Comparison of ENCODE assay signal across 17 cellular contexts in the genomic region with DNA sequence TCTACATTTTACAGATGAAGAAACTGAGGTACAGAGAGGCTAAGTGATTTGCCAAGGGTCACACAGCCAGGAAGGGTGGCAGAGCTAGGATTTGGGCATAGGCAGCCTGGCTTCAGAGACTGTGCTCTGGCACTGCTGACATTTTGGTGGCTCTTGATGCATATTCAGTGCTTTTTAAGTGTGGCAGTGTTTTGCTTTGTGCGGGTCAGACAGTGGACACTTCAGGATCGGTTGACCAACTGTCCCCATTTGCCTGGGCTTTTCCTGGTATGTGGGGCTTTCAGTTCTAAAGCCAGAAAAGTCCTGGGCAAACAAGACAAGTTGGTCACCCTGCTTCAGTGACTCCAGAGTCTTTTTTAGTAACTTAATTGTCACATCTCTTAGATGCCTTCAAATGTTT. TPM values are rescaled to one million over a fixed set of nuclear protein-coding genes. Genes with fewer than 3 reads are reported as not detected.
A peak's percentile ranks its signal among the peaks of the same experiment; 100 is the strongest.
DNase-seq lines count a peak whose midpoint lies in the region; ATAC-seq, FAIRE-seq and TF ChIP-seq lines count a peak whose summit lies in the region.
"Had no signal": no experiment of that assay in that cellular context is flagged by ENCODE, and none has a peak within 500 bp of the region (broad histone marks: within the 10 kb centered on the region; RNA-seq: fewer than 3 reads in every experiment).

No MANE protein-coding gene starts in this region.

- TF ChIP-seq CTCF in 22Rv1 (IDR thresholded peaks at IDR 0.05): no peak
- no peak for TF ChIP-seq CTCF in GM12878 (IDR thresholded peaks at IDR 0.05 in 2 of 3, conservative IDR thresholded peaks at IDR 0.05 in 1 of 3; ENCODE audit: control insufficient read depth in 2 of 3, extremely low read depth in 1 of 3, insufficient read depth in 1 of 3, low read depth in 3 of 3, low read length in 3 of 3)

- SMC1A ChIA-PET in GM12878 (lab: Charles Lee; ENCODE audit: uncharacterized antibody, unreplicated experiment): interaction anchor here (1.1 to 2.2 kb wide), 4 partner anchors 15 to 36 kb away, joined by 3 to 9 read pairs (median 4); a partner anchor contains a TSS

- TF ChIP-seq EP300 in GM12878 (IDR thresholded peaks at IDR 0.05; ENCODE audit: borderline replicate concordance in 1 of 2, control insufficient read depth in 1 of 2, low read depth in 2 of 2, low read length in 2 of 2): no peak

- BruUV-seq in GM12878 (replicated peaks; lab: Mats Ljungman, UMichigan): no TSS peak

- TF ChIP-seq RAD21 in GM12878 (IDR thresholded peaks at IDR 0.05; ENCODE audit: insufficient read depth, low read depth, low read length): no peak

- ATAC-seq in GM12878: no peak
- ATAC-seq: A549 had no signal

- in situ Hi-C loops in GM12878 (cut with MboI): no loop called here

- H3K27ac ChIP-seq in 22Rv1 (peak overlapping the region; percentile 23; the same call in 1 of the 2 replicates), GM12878 (ENCODE audit: control insufficient read depth, insufficient read depth) (peak overlapping the region; percentile 38; the same call in 1 of the 2 replicates), small intestine (ENCODE audit: low read depth in 1 of 2, low read length in 1 of 2) (no peak overlapping the region)
- H3K27ac ChIP-seq: A549, C4-2B had no signal

- DNase-seq in GM12878 (ENCODE audit: low read depth, low spot score): no peak
- peak; percentile 10 for DNase-seq in renal cortical epithelial cell (ENCODE audit: low read depth)
- DNase-seq in D341Med (ENCODE audit: low spot score): no peak
- no peak for DNase-seq in small intestine
- DNase-seq in hepatic stellate cell (ENCODE audit: low spot score): no peak
- no peak for DNase-seq in DMS79 (lab: John Stamatoyannopoulos, UW)
- DNase-seq: BE2C; CD4-positive, alpha-beta memory T cell; GF-D8; KBM-7 had no signal

- intact Hi-C loops in GM12878 (cut with micrococcal nuclease; ENCODE audit: unreplicated experiment): no loop called here

- TF ChIP-seq POLR2A in GM12878 (IDR thresholded peaks at IDR 0.05; ENCODE audit: low read depth, low read length): no peak

- H3K4me2 ChIP-seq in GM12878 (ENCODE audit: control insufficient read depth, insufficient read depth): peak overlapping the region; percentile 59; the same call in 1 of the 2 replicates
- H3K4me2 ChIP-seq: A549 had no signal

- no peak overlapping the region for H3K9ac ChIP-seq in GM12878 (ENCODE audit: control insufficient read depth, insufficient read depth, low read length)

- H3K9me3 ChIP-seq in GM12878 (replicated peaks; ENCODE audit: control insufficient read depth, insufficient read depth, low read length) (no peaks in the 10 kb centered on the region), small intestine (ENCODE audit: control insufficient read depth, low read depth) (no peaks in the 10 kb centered on the region)
- H3K9me3 ChIP-seq: A549, BE2C, HAP-1 had no signal

- CTCF ChIA-PET in GM12878 (lab: Yijun Ruan, JAX): interaction anchor here (1.0 to 2.9 kb wide), 2 partner anchors 35 to 45 kb away, joined by 3 to 9 read pairs; a partner anchor contains a TSS

- POLR2A ChIA-PET in GM12878 (lab: Charles Lee): interaction anchor here (0.6 to 2.5 kb wide), 3 partner anchors 27 to 654 kb away, joined by 4 to 7 read pairs (median 5); a partner anchor contains a TSS

- H2AFZ ChIP-seq in GM12878 (ENCODE audit: control insufficient read depth, low read depth, low read length): no peak overlapping the region

- H3K36me3 ChIP-seq in GM12878 (ENCODE audit: control insufficient read depth in 2 of 2, insufficient read depth in 2 of 2, low read length in 1 of 2) (no peaks in the 10 kb centered on the region), small intestine (ENCODE audit: control insufficient read depth in 2 of 2, insufficient read depth in 2 of 2, low read length in 2 of 2) (no peaks in the 10 kb centered on the region)
- H3K36me3 ChIP-seq: BE2C, HAP-1 had no signal

- no peaks in the 10 kb centered on the region for H4K20me1 ChIP-seq in GM12878 (ENCODE audit: control insufficient read depth, insufficient read depth)

- FAIRE-seq in GM12878 (lab: Jason Lieb, UNC) (no peak), small intestine (lab: Jason Lieb, UNC) (no peak)
- FAIRE-seq: A549, H1, HTR-8/SVneo had no signal

- no peaks in the 10 kb centered on the region for H3K79me2 ChIP-seq in GM12878 (ENCODE audit: control insufficient read depth, insufficient read depth, low read length)

- H3K4me1 ChIP-seq in GM12878 (ENCODE audit: control insufficient read depth, insufficient read depth, low read length) (peaks cover 20% of the 10 kb centered on the region), small intestine (ENCODE audit: control insufficient read depth in 2 of 2, insufficient read depth in 1 of 2, low read depth in 1 of 2, low read length in 1 of 2) (peaks cover 0 to 5% of the 10 kb centered on the region in 2 donors)
- H3K4me1 ChIP-seq: BE2C, HAP-1 had no signal

- RAD21 ChIA-PET in GM12878 (lab: Charles Lee; ENCODE audit: unreplicated experiment): interaction anchor here (1.0 to 1.9 kb wide), 2 partner anchors 27 to 34 kb away, joined by 5 to 6 read pairs; no protein-coding TSS in a partner anchor

- WGBS in GM12878 (ENCODE audit: insufficient coverage, insufficient replicate concordance, low lambda C conversion rate, missing lambda C conversion rate): 93% methylated on average over 2 of the region's 2 CpGs
- WGBS in small intestine, 3 donors: 81 to 92% (median 88%) methylated on average over 2 of the region's 2 CpGs

- H3K4me3 ChIP-seq in GM08714 (ENCODE audit: low read length) (peak overlapping the region; percentile 6; the same call in 1 of the 2 replicates), GM12878 (no peak overlapping the region), small intestine (ENCODE audit: low read depth in 1 of 2, low read length in 2 of 2) (no peak overlapping the region)
- H3K4me3 ChIP-seq: A549, HAP-1 had no signal

- no peaks in the 10 kb centered on the region for H3K27me3 ChIP-seq in GM12878 (replicated peaks in 1 of 2; ENCODE audit: control insufficient read depth in 2 of 2, insufficient read depth in 2 of 2, low read length in 1 of 2)
- no peaks in the 10 kb centered on the region for H3K27me3 ChIP-seq in small intestine (ENCODE audit: control insufficient read depth in 2 of 2, insufficient read depth in 2 of 2, low read length in 2 of 2)
- H3K27me3 ChIP-seq: BE2C had no signal

TF ChIP-seq in GM12878, 131 proteins besides CTCF, POLR2A, EP300 and RAD21 (continues in another document):
- no peak for TF ChIP-seq BMI1 (IDR thresholded peaks at IDR 0.05; ENCODE audit: borderline replicate concordance)

RNA-seq across cellular contexts. Expression of a gene that starts 35.0 kb away (rescaled TPM):
- 6.2 and 6.7 TPM in 2 replicates for total RNA-seq in GM12878 (2013; cell fraction: nucleolus; rRNA removed)
- total RNA-seq in GM12878 (2014; rRNA removed) (1.3 and 1.5 TPM in 2 replicates), GM12878 (2014; rRNA removed; fragmentation: Illumina TruSeq; extraction: Trizol) (0.94 and 1.1 TPM in 2 replicates), GM12878 (2021) (5.6 and 7.7 TPM in 2 replicates), renal cortical epithelial cell (0.69 and 8.1 TPM in 2 replicates)
- 2.0 TPM for polyA plus RNA-seq in GM12878 (2011; ENCODE audit: low read depth)
- polyA plus RNA-seq in GM12878 (2011; rRNA removed) (1.7 and 2.8 TPM in 2 replicates), GM12878 (2014; fragmentation: Illumina TruSeq; extraction: Trizol) (3.8 and 4.0 TPM in 2 replicates), GM12878 (2014; fragmentation: Nextera tagmentation; extraction: Ambion mirVana) (under 1 TPM; 0.68 to 0.84 TPM), GM12878 (2014; rRNA removed) (2.6 and 3.7 TPM in 2 replicates), GM12878 (2016; fragmentation: Nextera tagmentation; extraction: Ambion mirVana) (1 to 10 TPM; 2.2 to 3.1 TPM), small intestine (1 to 10 TPM; 2.2 to 5.0 (median 3.1) TPM)
- polyA plus RNA-seq in GM12878 (2011; cell fraction: cytosol; rRNA removed): 2.8 and 3.7 TPM in 2 replicates
- 5.5 and 6.1 TPM in 2 replicates for polyA plus RNA-seq in GM12878 (2011; cell fraction: nucleus; rRNA removed)
- polyA plus RNA-seq in GM12878 (2012): 2.9 and 3.5 TPM in 2 replicates
- 6.4 and 6.6 TPM in 2 replicates for polyA minus RNA-seq in GM12878 (2011; rRNA and poly(A)+ RNA removed)
- polyA minus RNA-seq in GM12878 (2011; cell fraction: cytosol; rRNA and poly(A)+ RNA removed): 1.6 and 1.9 TPM in 2 replicates
- polyA minus RNA-seq in GM12878 (2011; cell fraction: nucleus; rRNA and poly(A)+ RNA removed): 2.3 and 4.0 TPM in 2 replicates

RNA-seq across cellular contexts. Expression of a gene that starts 36.3 kb away (rescaled TPM):
- total RNA-seq in GM12878 (2013; cell fraction: nucleolus; rRNA removed): 29.4 and 37.3 TPM in 2 replicates
- total RNA-seq in GM12878 (2014; rRNA removed): 74.7 and 78.7 TPM in 2 replicates
- total RNA-seq in GM12878 (2014; rRNA removed; fragmentation: Illumina TruSeq; extraction: Trizol): 59.9 and 61.5 TPM in 2 replicates
- 78.4 and 80.0 TPM in 2 replicates for total RNA-seq in GM12878 (2021)
- 19.6 TPM for polyA plus RNA-seq in GM12878 (2011; ENCODE audit: low read depth)
- 67.2 and 97.2 TPM in 2 replicates for polyA plus RNA-seq in GM12878 (2011; rRNA removed)
- polyA plus RNA-seq in GM12878 (2011; cell fraction: cytosol; rRNA removed): 94.0 and 129 TPM in 2 replicates
- polyA plus RNA-seq in GM12878 (2011; cell fraction: nucleus; rRNA removed): 115 and 128 TPM in 2 replicates
- polyA plus RNA-seq in GM12878 (2012): 28.9 and 30.0 TPM in 2 replicates
- 58.3 and 77.9 TPM in 2 replicates for polyA plus RNA-seq in GM12878 (2014; fragmentation: Illumina TruSeq; extraction: Trizol)
- polyA plus RNA-seq in GM12878 (2014; fragmentation: Nextera tagmentation; extraction: Ambion mirVana): 10 to 100 TPM; 43.0 to 54.5 TPM
- 82.8 and 93.5 TPM in 2 replicates for polyA plus RNA-seq in GM12878 (2014; rRNA removed)
- polyA plus RNA-seq in GM12878 (2016; fragmentation: Nextera tagmentation; extraction: Ambion mirVana): 100 to 1,000 TPM; 107 to 110 TPM
- 91.0 and 101 TPM in 2 replicates for polyA minus RNA-seq in GM12878 (2011; rRNA and poly(A)+ RNA removed)
- 25.4 and 26.3 TPM in 2 replicates for polyA minus RNA-seq in GM12878 (2011; cell fraction: cytosol; rRNA and poly(A)+ RNA removed)
- polyA minus RNA-seq in GM12878 (2011; cell fraction: nucleus; rRNA and poly(A)+ RNA removed): 31.6 and 53.7 TPM in 2 replicates
- total RNA-seq in renal cortical epithelial cell: 145 and 168 TPM in 2 replicates
- polyA plus RNA-seq in small intestine: 10 to 100 TPM; 66.7 to 68.1 (median 67.8) TPM

Comparison
In these comparisons a context has a peak if more than half of its experiments do, and no peak if none do; other contexts are left out.
1. H3K27ac ChIP-seq: peak in 22Rv1 (single experiment) and GM12878 (single experiment); none in small intestine (0 of 2).